ENCODE assay signal across 16 cellular contexts in the genomic region with DNA sequence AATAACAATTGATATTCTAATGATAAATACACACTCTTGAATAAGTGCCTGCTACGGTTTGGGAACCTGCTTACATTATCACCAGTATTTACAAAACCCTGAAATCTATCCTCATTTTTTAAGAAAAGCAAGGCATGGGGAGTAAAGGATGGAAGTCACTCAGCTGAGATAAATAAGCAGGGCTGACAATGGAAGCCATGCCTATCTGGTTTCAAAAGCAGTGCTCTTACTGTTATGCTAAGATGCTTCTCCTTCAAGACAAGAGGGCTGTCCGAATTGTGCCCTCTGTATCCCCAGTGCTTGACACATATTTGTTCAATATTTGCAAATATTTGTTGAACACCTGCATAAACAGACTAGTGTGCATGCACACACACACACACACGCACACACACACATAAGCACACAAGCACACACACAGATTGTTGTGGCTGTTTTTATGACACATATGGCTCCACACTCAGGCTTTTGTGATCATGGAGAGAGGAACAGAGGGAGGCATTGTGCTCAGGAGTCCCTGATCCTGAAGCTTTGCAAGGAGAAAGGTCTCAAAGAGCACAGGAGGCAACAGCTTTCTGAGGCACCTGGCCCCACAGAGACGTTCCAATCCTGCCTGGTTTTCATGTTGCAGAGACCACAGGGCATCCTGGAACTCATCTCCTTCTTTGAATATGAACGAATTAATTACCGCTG.
DNase-seq lines count a peak whose midpoint lies in the region; ATAC-seq and TF ChIP-seq lines count a peak whose summit lies in the region.
"Had no signal": no experiment of that assay in that cellular context is flagged by ENCODE, and none has a peak within 500 bp of the region (broad histone marks: within the 10 kb centered on the region; RNA-seq: fewer than 3 reads in every experiment).

No MANE protein-coding gene starts in this region.

- H3K9ac ChIP-seq in HUES64 (ENCODE audit: low read depth, low read length) (no peak overlapping the region), neuronal stem cell (ENCODE audit: low read depth, low read length, poor library complexity) (no peak overlapping the region)

- peaks cover 11% of the 10 kb centered on the region for H3K9me2 ChIP-seq in GM23338 (ENCODE audit: insufficient read depth)

- H3K27ac Mint-ChIP-seq in GM23338, result peak overlapping the region; percentile 46; the same call in 1 of the 2 replicates
- H3K27ac Mint-ChIP-seq in chondrocyte (ENCODE audit: unreplicated experiment), result peak overlapping the region; percentile 97
- no peak overlapping the region for H3K27ac Mint-ChIP-seq in MCF 10A (ENCODE audit: low read depth, unreplicated experiment)
- H3K27ac Mint-ChIP-seq: CD4-positive, alpha-beta T cell had no signal

- peaks cover 44% of the 10 kb centered on the region for H3K4me1 Mint-ChIP-seq in GM23338
- H3K4me1 Mint-ChIP-seq in chondrocyte (ENCODE audit: low read depth), result peaks cover 72% of the 10 kb centered on the region
- no peaks in the 10 kb centered on the region for H3K4me1 Mint-ChIP-seq in MCF 10A (ENCODE audit: insufficient read depth, unreplicated experiment)

- H3K9me3 ChIP-seq in HUES64 (ENCODE audit: insufficient read depth, low read depth, low read length) (no peaks in the 10 kb centered on the region), neuronal stem cell (replicated peaks in 1 of 2; ENCODE audit: control insufficient read depth in 2 of 2, insufficient read depth in 1 of 2, low read depth in 1 of 2, low read length in 2 of 2) (peaks cover 0 to 5% of the 10 kb centered on the region in 2 donors), right cardiac atrium (ENCODE audit: control insufficient read depth, low read length) (no peaks in the 10 kb centered on the region)

- no peak for TF ChIP-seq CTCF in GM23338 (conservative IDR thresholded peaks at IDR 0.05; ENCODE audit: low read depth in 2 of 2)
- no peak for TF ChIP-seq CTCF in chondrocyte (IDR thresholded peaks at IDR 0.05)
- TF ChIP-seq CTCF in MCF 10A (IDR thresholded peaks at IDR 0.05; ENCODE audit: unreplicated experiment), result no peak

- H3K23ac ChIP-seq in neuronal stem cell (ENCODE audit: low read depth, low read length, poor library complexity), result no peak overlapping the region

- H2AK5ac ChIP-seq in neuronal stem cell (ENCODE audit: low read depth, low read length), result no peak overlapping the region

- no peak overlapping the region for H3K4me3 ChIP-seq in GM23338
- no peak overlapping the region for H3K4me3 ChIP-seq in HUES64 (ENCODE audit: low read length)
- H3K4me3 ChIP-seq in neuronal stem cell (ENCODE audit: low read length in 2 of 2), result no peak overlapping the region
- H3K4me3 ChIP-seq in right cardiac atrium (ENCODE audit: low read length), result no peak overlapping the region
- H3K4me3 ChIP-seq: PC-9 had no signal

- H3K36me3 Mint-ChIP-seq in GM23338 (ENCODE audit: low read depth) (no peaks in the 10 kb centered on the region), chondrocyte (ENCODE audit: low read depth) (peaks cover 5% of the 10 kb centered on the region), MCF 10A (ENCODE audit: insufficient read depth, unreplicated experiment) (no peaks in the 10 kb centered on the region)

- no peak overlapping the region for H3K4ac ChIP-seq in neuronal stem cell (ENCODE audit: low read length)

- no peaks in the 10 kb centered on the region for H3K79me2 ChIP-seq in GM23338 (replicated peaks; ENCODE audit: insufficient read depth)

- no TSS peak for BruUV-seq in MCF 10A (replicated peaks; lab: Mats Ljungman, UMichigan)

- H3K36me3 ChIP-seq in GM23338 (ENCODE audit: insufficient read depth) (no peaks in the 10 kb centered on the region), HUES64 (ENCODE audit: insufficient read depth, low read length) (no peaks in the 10 kb centered on the region), neuronal stem cell (replicated peaks in 1 of 2; ENCODE audit: control insufficient read depth in 2 of 2, insufficient read depth in 2 of 2, low read length in 2 of 2) (no peaks in the 10 kb centered on the region)

- intact Hi-C loops in right cardiac atrium (cut with DNase I) (no loop called here), MCF 10A (cut with micrococcal nuclease) (no loop called here)

- no peaks in the 10 kb centered on the region for H4K20me1 ChIP-seq in GM23338 (replicated peaks; ENCODE audit: insufficient read depth)

- DNase-seq in GM23338 (ENCODE audit: low spot score) (peak; percentile 20), chondrocyte (ENCODE audit: low spot score) (no peak), neuronal stem cell (ENCODE audit: low spot score) (peak; percentile 8), right cardiac atrium (no peak), MCF 10A (ENCODE audit: unreplicated experiment) (no peak)
- DNase-seq: CD4-positive, alpha-beta T cell; DMS79; HCEC 1CT; KBM-7; NCI-H146; NCI-H2081; NCI-H2227 treated with DMSO at 0.1 percent for 48 hours; NCI-H69; PC-9 had no signal

- no peak overlapping the region for H2BK120ac ChIP-seq in neuronal stem cell (ENCODE audit: low read depth, low read length)

- peaks cover 8% of the 10 kb centered on the region; the same call in 1 of the 2 replicates for H3F3A ChIP-seq in GM23338 (replicated peaks; ENCODE audit: low read depth)

- H4K91ac ChIP-seq in neuronal stem cell (ENCODE audit: low read depth, low read length, poor library complexity), result no peak overlapping the region

- no peaks in the 10 kb centered on the region for H3K27me3 ChIP-seq in GM23338 (ENCODE audit: insufficient read depth)
- no peaks in the 10 kb centered on the region for H3K27me3 ChIP-seq in HUES64 (ENCODE audit: insufficient read depth, low read length)
- no peaks in the 10 kb centered on the region for H3K27me3 ChIP-seq in neuronal stem cell (ENCODE audit: control insufficient read depth in 3 of 3, insufficient read depth in 3 of 3, low read depth in 1 of 3, low read length in 3 of 3)
- no peaks in the 10 kb centered on the region for H3K27me3 ChIP-seq in right cardiac atrium (ENCODE audit: control insufficient read depth, insufficient read depth)

- H3K27me3 Mint-ChIP-seq in GM23338 (ENCODE audit: insufficient read depth, low read depth, poor library complexity), result peaks cover 5% of the 10 kb centered on the region
- no peaks in the 10 kb centered on the region for H3K27me3 Mint-ChIP-seq in chondrocyte (ENCODE audit: low read depth)
- no peaks in the 10 kb centered on the region for H3K27me3 Mint-ChIP-seq in MCF 10A (ENCODE audit: insufficient read depth, unreplicated experiment)
- H3K27me3 Mint-ChIP-seq: CD4-positive, alpha-beta T cell had no signal

- H3K4me3 Mint-ChIP-seq in GM23338, result 0 out of 3 replicates have a peak overlapping the region, but pooled peaks have one; percentile 37
- no peak overlapping the region for H3K4me3 Mint-ChIP-seq in chondrocyte (ENCODE audit: unreplicated experiment)
- H3K4me3 Mint-ChIP-seq in MCF 10A (ENCODE audit: unreplicated experiment), result no peak overlapping the region
- H3K4me3 Mint-ChIP-seq: CD4-positive, alpha-beta T cell had no signal

- peak; percentile 74 for ATAC-seq in GM23338
- ATAC-seq in HG03378 (IDR thresholded peaks at IDR 0.05; ENCODE audit: unreplicated experiment), result no peak
- no peak for ATAC-seq in right cardiac atrium

- H3K4me2 ChIP-seq in GM23338, result peak overlapping the region; percentile 49
- H3K4me2 ChIP-seq in neuronal stem cell (ENCODE audit: insufficient read depth, low read length, poor library complexity, severe bottlenecking), result no peak overlapping the region
- H3K4me2 ChIP-seq: PC-9 had no signal

- POLR2A ChIA-PET in MCF 10A (lab: Yijun Ruan, JAX), result no interaction called here

- H3K79me1 ChIP-seq in neuronal stem cell (ENCODE audit: low read depth, low read length), result no peaks in the 10 kb centered on the region

- no peak overlapping the region for H2BK5ac ChIP-seq in neuronal stem cell (ENCODE audit: low read length)

- peak overlapping the region; percentile 49 for H2AFZ ChIP-seq in GM23338
- no peak overlapping the region for H2AFZ ChIP-seq in neuronal stem cell (ENCODE audit: low read length)
- H2AFZ ChIP-seq: PC-9 had no signal

- WGBS in HUES64, result 64% methylated on average over 6 of the region's 6 CpGs
- no CpG with 5 or more reads among the region's 6 CpGs for WGBS in neuronal stem cell (ENCODE audit: extremely low coverage in 2 of 2, insufficient read length in 2 of 2, insufficient replicate concordance in 1 of 2), 2 donors
- WGBS in right cardiac atrium, result 90% methylated on average over 6 of the region's 6 CpGs

- no peak overlapping the region for H3K18ac ChIP-seq in neuronal stem cell (ENCODE audit: low read length)

- H3K4me1 ChIP-seq in GM23338 (ENCODE audit: insufficient read depth) (peaks cover 37% of the 10 kb centered on the region), HUES64 (ENCODE audit: insufficient read depth, low read length) (peaks cover 39% of the 10 kb centered on the region), neuronal stem cell (ENCODE audit: control insufficient read depth in 2 of 2, insufficient read depth in 1 of 2, low read depth in 1 of 2, low read length in 2 of 2) (peaks cover 0 to 25% of the 10 kb centered on the region in 2 donors), right cardiac atrium (ENCODE audit: control insufficient read depth, insufficient read depth, low read length) (no peaks in the 10 kb centered on the region)

- H3K27ac ChIP-seq in GM23338 (ENCODE audit: low read depth) (no peak overlapping the region), HUES64 (ENCODE audit: low read depth, low read length) (peak overlapping the region; percentile 11; the same call in 1 of the 2 replicates), neuronal stem cell (replicated peaks; ENCODE audit: low read length) (peak overlapping the region; percentile 69), right cardiac atrium (ENCODE audit: low read length) (no peak overlapping the region)
- H3K27ac ChIP-seq: PC-9 had no signal

- H4K8ac ChIP-seq in neuronal stem cell (ENCODE audit: low read depth, low read length), result no peak overlapping the region

- CTCF ChIA-PET in MCF 10A (lab: Yijun Ruan, JAX), result no interaction called here

- H3K14ac ChIP-seq in neuronal stem cell (ENCODE audit: low read length), result no peak overlapping the region

- peaks cover 4% of the 10 kb centered on the region; the same call in 2 of the 3 replicates for H3K9me3 Mint-ChIP-seq in GM23338
- peaks cover 9% of the 10 kb centered on the region for H3K9me3 Mint-ChIP-seq in chondrocyte (ENCODE audit: low read depth)
- peaks cover 37% of the 10 kb centered on the region for H3K9me3 Mint-ChIP-seq in MCF 10A (ENCODE audit: unreplicated experiment)

- no peak overlapping the region for H2BK15ac ChIP-seq in neuronal stem cell (ENCODE audit: low read length)

- H2BK12ac ChIP-seq in neuronal stem cell (ENCODE audit: low read length), result no peak overlapping the region

TF ChIP-seq in GM23338, 12 proteins besides CTCF, POLR2A, EP300 and RAD21 (continues in another document):
- no peak for TF ChIP-seq NANOG (IDR thresholded peaks at IDR 0.05; ENCODE audit: borderline replicate concordance)
- no peak for TF ChIP-seq POLR2AphosphoS5 (IDR thresholded peaks at IDR 0.05; ENCODE audit: low read depth)
- TF ChIP-seq JUNB (IDR thresholded peaks at IDR 0.05; ENCODE audit: unreplicated experiment), result no peak
- no peak for TF ChIP-seq EZH2phosphoT487 (IDR thresholded peaks at IDR 0.05; ENCODE audit: unreplicated experiment)
- TF ChIP-seq ZNF331 (CRISPR knock-in tag; IDR thresholded peaks at IDR 0.05; ENCODE audit: low read depth), result no peak

Comparison
In these comparisons a context has a peak if more than half of its experiments do, and no peak if none do; other contexts are left out.
1. DNase-seq: peak in GM23338 (single experiment) and neuronal stem cell (single experiment); none in chondrocyte (single experiment), right cardiac atrium (0 of 3) and MCF 10A (single experiment).
2. H3K27ac ChIP-seq: peak in HUES64 (single experiment) and neuronal stem cell (single experiment); none in GM23338 (single experiment) and right cardiac atrium (single experiment).